Comparison of ENCODE assay signal across 2 cellular contexts in the genomic region with DNA sequence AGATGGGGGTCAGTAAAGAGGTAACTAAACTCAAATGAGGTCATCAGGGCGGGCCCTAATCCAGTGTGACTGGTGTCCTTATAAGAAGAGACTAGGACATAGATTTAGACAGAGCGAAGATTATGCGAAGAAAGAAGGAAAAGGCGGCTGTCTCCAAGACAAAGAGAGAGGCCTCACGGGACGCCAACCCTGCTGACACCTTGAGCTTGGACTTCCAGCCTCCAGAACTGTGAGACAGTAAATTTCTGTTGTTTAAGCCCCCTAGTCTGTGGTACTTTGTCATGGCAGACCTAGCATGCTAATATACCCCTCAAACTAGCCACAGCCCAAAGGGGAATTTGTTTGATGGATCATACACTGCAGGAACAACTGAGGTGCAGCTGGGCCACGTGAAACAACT.
TF ChIP-seq lines count a peak whose summit lies in the region.

No MANE protein-coding gene starts in this region.

TF ChIP-seq in HEK293, 187 proteins besides CTCF, POLR2A, EP300 and RAD21:
- 0 out of 2 replicates have a peak, but pooled peaks have one; percentile 56 for TF ChIP-seq ZNF548 (tag by site-specific recombination; IDR thresholded peaks at IDR 0.05)
- no peak for TF ChIP-seq BCL11A (tag by site-specific recombination; IDR thresholded peaks at IDR 0.05; ENCODE audit: low read depth)
- no peak for TF ChIP-seq ZEB2 (tag by site-specific recombination; IDR thresholded peaks at IDR 0.05)
- no peak for TF ChIP-seq ZFP41 (tag by site-specific recombination; IDR thresholded peaks at IDR 0.05; ENCODE audit: borderline replicate concordance)
- TF ChIP-seq ZNF677 (tag by site-specific recombination; IDR thresholded peaks at IDR 0.05), result no peak
- TF ChIP-seq, protein P1, sequence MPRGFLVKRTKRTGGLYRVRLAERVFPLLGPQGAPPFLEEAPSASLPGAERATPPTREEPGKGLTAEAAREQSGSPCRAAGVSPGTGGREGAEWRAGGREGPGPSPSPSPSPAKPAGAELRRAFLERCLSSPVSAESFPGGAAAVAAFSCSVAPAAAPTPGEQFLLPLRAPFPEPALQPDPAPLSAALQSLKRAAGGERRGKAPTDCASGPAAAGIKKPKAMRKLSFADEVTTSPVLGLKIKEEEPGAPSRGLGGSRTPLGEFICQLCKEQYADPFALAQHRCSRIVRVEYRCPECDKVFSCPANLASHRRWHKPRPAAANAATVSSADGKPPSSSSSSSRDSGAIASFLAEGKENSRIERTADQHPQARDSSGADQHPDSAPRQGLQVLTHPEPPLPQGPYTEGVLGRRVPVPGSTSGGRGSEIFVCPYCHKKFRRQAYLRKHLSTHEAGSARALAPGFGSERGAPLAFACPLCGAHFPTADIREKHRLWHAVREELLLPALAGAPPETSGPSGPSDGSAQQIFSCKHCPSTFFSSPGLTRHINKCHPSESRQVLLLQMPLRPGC (tag by site-specific recombination; IDR thresholded peaks at IDR 0.05), result no peak
- no peak for TF ChIP-seq ZNF335 (tag by site-specific recombination; conservative IDR thresholded peaks at IDR 0.05)
TF ChIP-seq in HEK293: peak in this region for 1.

TF ChIP-seq in endothelial cell of umbilical vein, 7 proteins besides CTCF, POLR2A, EP300 and RAD21:
- TF ChIP-seq GATA2 (IDR thresholded peaks at IDR 0.05; ENCODE audit: insufficient read depth, insufficient read length, low read depth, low read length) (no peak), MYC (IDR thresholded peaks at IDR 0.05; ENCODE audit: low read depth, low read length) (no peak), JUN (IDR thresholded peaks at IDR 0.05; ENCODE audit: borderline replicate concordance, insufficient read depth, insufficient read length, low read depth) (no peak), FOS (IDR thresholded peaks at IDR 0.05; ENCODE audit: borderline replicate concordance, insufficient read depth, low read length) (no peak), POLR2AphosphoS5 (IDR thresholded peaks at IDR 0.05; ENCODE audit: insufficient read depth, low read depth, low read length) (no peak), EZH2 (IDR thresholded peaks at IDR 0.05; ENCODE audit: borderline replicate concordance, low read depth, low read length, severe bottlenecking) (no peak)
- TF ChIP-seq, protein P2, sequence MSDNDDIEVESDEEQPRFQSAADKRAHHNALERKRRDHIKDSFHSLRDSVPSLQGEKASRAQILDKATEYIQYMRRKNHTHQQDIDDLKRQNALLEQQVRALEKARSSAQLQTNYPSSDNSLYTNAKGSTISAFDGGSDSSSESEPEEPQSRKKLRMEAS (IDR thresholded peaks at IDR 0.05; ENCODE audit: insufficient read depth, insufficient read length), result no peak
